In the genomic region with DNA sequence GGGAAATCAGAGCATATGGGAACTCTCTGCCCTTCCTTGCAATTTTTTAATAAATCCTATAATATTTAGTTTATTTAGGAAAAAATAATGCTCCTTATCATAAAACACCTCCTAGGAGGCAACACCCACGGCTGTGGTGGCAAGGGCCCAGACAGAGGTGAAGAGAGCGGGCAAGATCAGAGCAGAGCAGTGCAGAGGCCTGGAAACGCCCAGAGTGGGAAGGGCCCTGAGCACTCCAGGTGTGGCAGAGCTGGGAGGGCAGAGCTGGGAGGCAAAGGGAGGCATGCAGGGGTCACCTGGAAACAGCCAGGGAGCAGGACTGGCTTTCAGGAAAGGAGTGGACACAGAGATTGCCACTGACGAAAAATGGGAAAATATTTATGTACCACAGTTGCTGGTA, we compare ENCODE assay signal across 1 cellular context.
TF ChIP-seq lines count a peak whose summit lies in the region.

No MANE protein-coding gene starts in this region.

TF ChIP-seq in HCT116, 20 proteins besides CTCF, POLR2A, EP300 and RAD21:
- TF ChIP-seq ZFX (IDR thresholded peaks at IDR 0.05): no peak
- TF ChIP-seq, protein P1, sequence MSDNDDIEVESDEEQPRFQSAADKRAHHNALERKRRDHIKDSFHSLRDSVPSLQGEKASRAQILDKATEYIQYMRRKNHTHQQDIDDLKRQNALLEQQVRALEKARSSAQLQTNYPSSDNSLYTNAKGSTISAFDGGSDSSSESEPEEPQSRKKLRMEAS (IDR thresholded peaks at IDR 0.05): no peak
- TF ChIP-seq, protein P2, sequence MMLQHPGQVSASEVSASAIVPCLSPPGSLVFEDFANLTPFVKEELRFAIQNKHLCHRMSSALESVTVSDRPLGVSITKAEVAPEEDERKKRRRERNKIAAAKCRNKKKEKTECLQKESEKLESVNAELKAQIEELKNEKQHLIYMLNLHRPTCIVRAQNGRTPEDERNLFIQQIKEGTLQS (IDR thresholded peaks at IDR 0.05): no peak
- no peak for TF ChIP-seq FOSL1 (IDR thresholded peaks at IDR 0.05; ENCODE audit: low read depth)
- TF ChIP-seq, protein P3, sequence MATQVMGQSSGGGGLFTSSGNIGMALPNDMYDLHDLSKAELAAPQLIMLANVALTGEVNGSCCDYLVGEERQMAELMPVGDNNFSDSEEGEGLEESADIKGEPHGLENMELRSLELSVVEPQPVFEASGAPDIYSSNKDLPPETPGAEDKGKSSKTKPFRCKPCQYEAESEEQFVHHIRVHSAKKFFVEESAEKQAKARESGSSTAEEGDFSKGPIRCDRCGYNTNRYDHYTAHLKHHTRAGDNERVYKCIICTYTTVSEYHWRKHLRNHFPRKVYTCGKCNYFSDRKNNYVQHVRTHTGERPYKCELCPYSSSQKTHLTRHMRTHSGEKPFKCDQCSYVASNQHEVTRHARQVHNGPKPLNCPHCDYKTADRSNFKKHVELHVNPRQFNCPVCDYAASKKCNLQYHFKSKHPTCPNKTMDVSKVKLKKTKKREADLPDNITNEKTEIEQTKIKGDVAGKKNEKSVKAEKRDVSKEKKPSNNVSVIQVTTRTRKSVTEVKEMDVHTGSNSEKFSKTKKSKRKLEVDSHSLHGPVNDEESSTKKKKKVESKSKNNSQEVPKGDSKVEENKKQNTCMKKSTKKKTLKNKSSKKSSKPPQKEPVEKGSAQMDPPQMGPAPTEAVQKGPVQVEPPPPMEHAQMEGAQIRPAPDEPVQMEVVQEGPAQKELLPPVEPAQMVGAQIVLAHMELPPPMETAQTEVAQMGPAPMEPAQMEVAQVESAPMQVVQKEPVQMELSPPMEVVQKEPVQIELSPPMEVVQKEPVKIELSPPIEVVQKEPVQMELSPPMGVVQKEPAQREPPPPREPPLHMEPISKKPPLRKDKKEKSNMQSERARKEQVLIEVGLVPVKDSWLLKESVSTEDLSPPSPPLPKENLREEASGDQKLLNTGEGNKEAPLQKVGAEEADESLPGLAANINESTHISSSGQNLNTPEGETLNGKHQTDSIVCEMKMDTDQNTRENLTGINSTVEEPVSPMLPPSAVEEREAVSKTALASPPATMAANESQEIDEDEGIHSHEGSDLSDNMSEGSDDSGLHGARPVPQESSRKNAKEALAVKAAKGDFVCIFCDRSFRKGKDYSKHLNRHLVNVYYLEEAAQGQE (IDR thresholded peaks at IDR 0.05; ENCODE audit: low read depth): no peak
- TF ChIP-seq SP1 (IDR thresholded peaks at IDR 0.05; ENCODE audit: low read depth): no peak
- TF ChIP-seq EGR1 (IDR thresholded peaks at IDR 0.05; ENCODE audit: low read depth): no peak
